In genomic region chr13:50592412-50593145, GRCh38 we compare ENCODE assay signal across 16 cellular contexts.
DNase-seq lines count a peak whose midpoint lies in the region; ATAC-seq and TF ChIP-seq lines count a peak whose summit lies in the region.
"Had no signal": no experiment of that assay in that cellular context is flagged by ENCODE, and none has a peak within 500 bp of the region (broad histone marks: within the 10 kb centered on the region; RNA-seq: fewer than 3 reads in every experiment).

No MANE protein-coding gene starts in this region.

- no peak overlapping the region for H2AFZ ChIP-seq in SU-DHL-6 (ENCODE audit: low read depth, low read length, severe bottlenecking)
- H2AFZ ChIP-seq: PC-9 had no signal

- H3F3A ChIP-seq in SU-DHL-6 (ENCODE audit: insufficient read depth): peaks cover 27% of the 10 kb centered on the region

- H4K20me1 ChIP-seq in SU-DHL-6 (ENCODE audit: low read depth, low read length): no peaks in the 10 kb centered on the region

- in situ Hi-C loops in ACHN (cut with HindIII; ENCODE audit: low pct_ligation_motif_present, low pct_unique_long_range_greater_than_20kb, low sequenced_read_pairs): no loop called here

- no peak overlapping the region for H3K9ac ChIP-seq in SU-DHL-6 (ENCODE audit: low read length)

- no peaks in the 10 kb centered on the region for H3K79me2 ChIP-seq in SU-DHL-6 (ENCODE audit: insufficient read depth, low read length)

- CTCF ChIA-PET in HEK293 (lab: Yijun Ruan, JAX): interaction anchor here (0.6 to 0.7 kb wide), 3 partner anchors 23 to 617 kb away, joined by 3 to 4 read pairs (median 3); no protein-coding TSS in a partner anchor

- POLR2A ChIA-PET in HEK293 (lab: Yijun Ruan, JAX): no interaction called here

- H3K27me3 ChIP-seq in SU-DHL-6 (ENCODE audit: low read length) (no peaks in the 10 kb centered on the region), heart right ventricle (no peaks in the 10 kb centered on the region)
- H3K27me3 ChIP-seq: cardiac muscle cell, gastrocnemius medialis, pancreas had no signal

- intact Hi-C loops in heart right ventricle (cut with DNase I): loop anchor here in 1 of 10 donors (10.0 kb wide), 1 partner anchor 102 kb away; no protein-coding TSS in a partner anchor

- 70 to 78% methylated on average over 2 of the region's 2 CpGs for WGBS in heart right ventricle, 2 donors

- DNase-seq in ACHN: peak; percentile 72
- DNase-seq in fibroblast of villous mesenchyme (ENCODE audit: low read depth): peak; percentile 70
- no peak for DNase-seq in heart right ventricle
- DNase-seq in DMS 273 (lab: John Stamatoyannopoulos, UW; ENCODE audit: unreplicated experiment): no peak
- no peak for DNase-seq in erythroblast (lab: John Stamatoyannopoulos, UW)
- DNase-seq: activated T-cell treated with anti-CD3 and anti-CD28 coated beads, Interleukin-2, amount 50 U/mL, for 1 hour; gastrocnemius medialis; left ventricle myocardium superior; NCI-H2029; pancreas; stimulated activated CD4-positive, alpha-beta T cell treated with anti-CD3 and anti-CD28 coated beads, Interleukin-4, amount 100 ng/mL, for 1 hour had no signal

- H3K27ac ChIP-seq in HEK293 (ENCODE audit: extremely low read depth, low read depth, low read length): no peak overlapping the region
- peak overlapping the region; percentile 83 for H3K27ac ChIP-seq in SU-DHL-6 (ENCODE audit: low read depth, low read length)
- no peak overlapping the region for H3K27ac ChIP-seq in heart right ventricle
- H3K27ac ChIP-seq: cardiac muscle cell, gastrocnemius medialis, pancreas, PC-9 had no signal

- H3K36me3 ChIP-seq in HEK293 (ENCODE audit: control insufficient read depth in 2 of 2, insufficient read depth in 1 of 2, low read length in 2 of 2): no peaks in the 10 kb centered on the region
- H3K36me3 ChIP-seq in SU-DHL-6 (ENCODE audit: low read length): no peaks in the 10 kb centered on the region
- no peaks in the 10 kb centered on the region for H3K36me3 ChIP-seq in heart right ventricle
- H3K36me3 ChIP-seq: cardiac muscle cell, gastrocnemius medialis, pancreas had no signal

- H3K4me1 ChIP-seq in HEK293 (ENCODE audit: control insufficient read depth, insufficient read depth, low read length) (no peaks in the 10 kb centered on the region), heart right ventricle (peaks cover 0 to 50% (median 40%) of the 10 kb centered on the region in 9 donors)
- H3K4me1 ChIP-seq: pancreas had no signal

- TF ChIP-seq CTCF in HEK293 (tag by site-specific recombination; IDR thresholded peaks at IDR 0.05) (no peak), SU-DHL-6 (IDR thresholded peaks at IDR 0.05; ENCODE audit: insufficient read depth, low read length, poor library complexity, severe bottlenecking) (no peak), fibroblast of villous mesenchyme (IDR thresholded peaks at IDR 0.05; ENCODE audit: insufficient read depth, low read depth, low read length) (no peak), heart right ventricle (IDR thresholded peaks at IDR 0.05) (no peak)

- H3K4me3 ChIP-seq in HEK293 (ENCODE audit: low read depth, low read length): no peak overlapping the region
- no peak overlapping the region for H3K4me3 ChIP-seq in SU-DHL-6 (ENCODE audit: insufficient read depth, low read length, poor library complexity, severe bottlenecking)
- H3K4me3 ChIP-seq in fibroblast of villous mesenchyme (ENCODE audit: low read depth, low read length): no peak overlapping the region
- H3K4me3 ChIP-seq in heart right ventricle: no peak overlapping the region
- H3K4me3 ChIP-seq: cardiac muscle cell, gastrocnemius medialis, pancreas, PC-9 had no signal

- peak overlapping the region; percentile 91 for H3K4me2 ChIP-seq in SU-DHL-6 (ENCODE audit: low read depth, low read length, poor library complexity, severe bottlenecking)
- H3K4me2 ChIP-seq: PC-9 had no signal

- ATAC-seq in HG03159 (IDR thresholded peaks at IDR 0.05; ENCODE audit: unreplicated experiment) (no peak), heart right ventricle (no peak)
- ATAC-seq: gastrocnemius medialis, left ventricle myocardium superior, pancreas had no signal

- H3K9me3 ChIP-seq in HEK293 (ENCODE audit: control insufficient read depth, insufficient read depth, low read depth, low read length) (no peaks in the 10 kb centered on the region), SU-DHL-6 (ENCODE audit: insufficient read depth, low read length) (no peaks in the 10 kb centered on the region), heart right ventricle (no peaks in the 10 kb centered on the region)
- H3K9me3 ChIP-seq: gastrocnemius medialis, pancreas had no signal

- TF ChIP-seq POLR2A in erythroblast (IDR thresholded peaks at IDR 0.05; ENCODE audit: low read length): no peak

- no peaks in the 10 kb centered on the region for H3K9me2 ChIP-seq in SU-DHL-6 (replicated peaks; ENCODE audit: insufficient read depth, low read length)

TF ChIP-seq in HEK293, 187 proteins besides CTCF, POLR2A, EP300 and RAD21 (continues in another document):
- TF ChIP-seq ZFHX2 (tag by site-specific recombination; conservative IDR thresholded peaks at IDR 0.05) (no peak), ZFP69B (tag by site-specific recombination; IDR thresholded peaks at IDR 0.05) (no peak), ZNF629 (tag by site-specific recombination; IDR thresholded peaks at IDR 0.05) (peak; percentile 81), ZBTB21 (tag by site-specific recombination; IDR thresholded peaks at IDR 0.05) (peak; percentile 54), SP7 (tag by site-specific recombination; IDR thresholded peaks at IDR 0.05) (peak; percentile 18; the same call in 1 of the 2 replicates), ZFP37 (tag by site-specific recombination; IDR thresholded peaks at IDR 0.05) (0 out of 2 replicates have a peak, but pooled peaks have one; percentile 28), ZNF157 (tag by site-specific recombination; IDR thresholded peaks at IDR 0.05) (no peak), ZSCAN23 (tag by site-specific recombination; IDR thresholded peaks at IDR 0.05) (no peak)
- TF ChIP-seq, protein P1, sequence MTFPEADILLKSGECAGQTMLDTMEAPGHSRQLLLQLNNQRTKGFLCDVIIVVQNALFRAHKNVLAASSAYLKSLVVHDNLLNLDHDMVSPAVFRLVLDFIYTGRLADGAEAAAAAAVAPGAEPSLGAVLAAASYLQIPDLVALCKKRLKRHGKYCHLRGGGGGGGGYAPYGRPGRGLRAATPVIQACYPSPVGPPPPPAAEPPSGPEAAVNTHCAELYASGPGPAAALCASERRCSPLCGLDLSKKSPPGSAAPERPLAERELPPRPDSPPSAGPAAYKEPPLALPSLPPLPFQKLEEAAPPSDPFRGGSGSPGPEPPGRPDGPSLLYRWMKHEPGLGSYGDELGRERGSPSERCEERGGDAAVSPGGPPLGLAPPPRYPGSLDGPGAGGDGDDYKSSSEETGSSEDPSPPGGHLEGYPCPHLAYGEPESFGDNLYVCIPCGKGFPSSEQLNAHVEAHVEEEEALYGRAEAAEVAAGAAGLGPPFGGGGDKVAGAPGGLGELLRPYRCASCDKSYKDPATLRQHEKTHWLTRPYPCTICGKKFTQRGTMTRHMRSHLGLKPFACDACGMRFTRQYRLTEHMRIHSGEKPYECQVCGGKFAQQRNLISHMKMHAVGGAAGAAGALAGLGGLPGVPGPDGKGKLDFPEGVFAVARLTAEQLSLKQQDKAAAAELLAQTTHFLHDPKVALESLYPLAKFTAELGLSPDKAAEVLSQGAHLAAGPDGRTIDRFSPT (tag by site-specific recombination; IDR thresholded peaks at IDR 0.05): peak; percentile 70
- TF ChIP-seq, protein P2, sequence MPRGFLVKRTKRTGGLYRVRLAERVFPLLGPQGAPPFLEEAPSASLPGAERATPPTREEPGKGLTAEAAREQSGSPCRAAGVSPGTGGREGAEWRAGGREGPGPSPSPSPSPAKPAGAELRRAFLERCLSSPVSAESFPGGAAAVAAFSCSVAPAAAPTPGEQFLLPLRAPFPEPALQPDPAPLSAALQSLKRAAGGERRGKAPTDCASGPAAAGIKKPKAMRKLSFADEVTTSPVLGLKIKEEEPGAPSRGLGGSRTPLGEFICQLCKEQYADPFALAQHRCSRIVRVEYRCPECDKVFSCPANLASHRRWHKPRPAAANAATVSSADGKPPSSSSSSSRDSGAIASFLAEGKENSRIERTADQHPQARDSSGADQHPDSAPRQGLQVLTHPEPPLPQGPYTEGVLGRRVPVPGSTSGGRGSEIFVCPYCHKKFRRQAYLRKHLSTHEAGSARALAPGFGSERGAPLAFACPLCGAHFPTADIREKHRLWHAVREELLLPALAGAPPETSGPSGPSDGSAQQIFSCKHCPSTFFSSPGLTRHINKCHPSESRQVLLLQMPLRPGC (tag by site-specific recombination; IDR thresholded peaks at IDR 0.05): 0 out of 2 replicates have a peak, but pooled peaks have one; percentile 32
- TF ChIP-seq, protein P3, sequence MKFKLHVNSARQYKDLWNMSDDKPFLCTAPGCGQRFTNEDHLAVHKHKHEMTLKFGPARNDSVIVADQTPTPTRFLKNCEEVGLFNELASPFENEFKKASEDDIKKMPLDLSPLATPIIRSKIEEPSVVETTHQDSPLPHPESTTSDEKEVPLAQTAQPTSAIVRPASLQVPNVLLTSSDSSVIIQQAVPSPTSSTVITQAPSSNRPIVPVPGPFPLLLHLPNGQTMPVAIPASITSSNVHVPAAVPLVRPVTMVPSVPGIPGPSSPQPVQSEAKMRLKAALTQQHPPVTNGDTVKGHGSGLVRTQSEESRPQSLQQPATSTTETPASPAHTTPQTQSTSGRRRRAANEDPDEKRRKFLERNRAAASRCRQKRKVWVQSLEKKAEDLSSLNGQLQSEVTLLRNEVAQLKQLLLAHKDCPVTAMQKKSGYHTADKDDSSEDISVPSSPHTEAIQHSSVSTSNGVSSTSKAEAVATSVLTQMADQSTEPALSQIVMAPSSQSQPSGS (tag by site-specific recombination; IDR thresholded peaks at IDR 0.05; ENCODE audit: low read depth): peak; percentile 87
- TF ChIP-seq, protein P4, sequence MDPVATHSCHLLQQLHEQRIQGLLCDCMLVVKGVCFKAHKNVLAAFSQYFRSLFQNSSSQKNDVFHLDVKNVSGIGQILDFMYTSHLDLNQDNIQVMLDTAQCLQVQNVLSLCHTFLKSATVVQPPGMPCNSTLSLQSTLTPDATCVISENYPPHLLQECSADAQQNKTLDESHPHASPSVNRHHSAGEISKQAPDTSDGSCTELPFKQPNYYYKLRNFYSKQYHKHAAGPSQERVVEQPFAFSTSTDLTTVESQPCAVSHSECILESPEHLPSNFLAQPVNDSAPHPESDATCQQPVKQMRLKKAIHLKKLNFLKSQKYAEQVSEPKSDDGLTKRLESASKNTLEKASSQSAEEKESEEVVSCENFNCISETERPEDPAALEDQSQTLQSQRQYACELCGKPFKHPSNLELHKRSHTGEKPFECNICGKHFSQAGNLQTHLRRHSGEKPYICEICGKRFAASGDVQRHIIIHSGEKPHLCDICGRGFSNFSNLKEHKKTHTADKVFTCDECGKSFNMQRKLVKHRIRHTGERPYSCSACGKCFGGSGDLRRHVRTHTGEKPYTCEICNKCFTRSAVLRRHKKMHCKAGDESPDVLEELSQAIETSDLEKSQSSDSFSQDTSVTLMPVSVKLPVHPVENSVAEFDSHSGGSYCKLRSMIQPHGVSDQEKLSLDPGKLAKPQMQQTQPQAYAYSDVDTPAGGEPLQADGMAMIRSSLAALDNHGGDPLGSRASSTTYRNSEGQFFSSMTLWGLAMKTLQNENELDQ (tag by site-specific recombination; IDR thresholded peaks at IDR 0.05; ENCODE audit: low read depth): no peak

Comparison
In these comparisons a context has a peak if more than half of its experiments do, and no peak if none do; other contexts are left out.
1. DNase-seq: peak in ACHN (single experiment) and fibroblast of villous mesenchyme (single experiment); none in heart right ventricle (0 of 2), DMS 273 (single experiment) and erythroblast (0 of 2).